16 cellular contexts compared by ENCODE assay signal in the genomic region with DNA sequence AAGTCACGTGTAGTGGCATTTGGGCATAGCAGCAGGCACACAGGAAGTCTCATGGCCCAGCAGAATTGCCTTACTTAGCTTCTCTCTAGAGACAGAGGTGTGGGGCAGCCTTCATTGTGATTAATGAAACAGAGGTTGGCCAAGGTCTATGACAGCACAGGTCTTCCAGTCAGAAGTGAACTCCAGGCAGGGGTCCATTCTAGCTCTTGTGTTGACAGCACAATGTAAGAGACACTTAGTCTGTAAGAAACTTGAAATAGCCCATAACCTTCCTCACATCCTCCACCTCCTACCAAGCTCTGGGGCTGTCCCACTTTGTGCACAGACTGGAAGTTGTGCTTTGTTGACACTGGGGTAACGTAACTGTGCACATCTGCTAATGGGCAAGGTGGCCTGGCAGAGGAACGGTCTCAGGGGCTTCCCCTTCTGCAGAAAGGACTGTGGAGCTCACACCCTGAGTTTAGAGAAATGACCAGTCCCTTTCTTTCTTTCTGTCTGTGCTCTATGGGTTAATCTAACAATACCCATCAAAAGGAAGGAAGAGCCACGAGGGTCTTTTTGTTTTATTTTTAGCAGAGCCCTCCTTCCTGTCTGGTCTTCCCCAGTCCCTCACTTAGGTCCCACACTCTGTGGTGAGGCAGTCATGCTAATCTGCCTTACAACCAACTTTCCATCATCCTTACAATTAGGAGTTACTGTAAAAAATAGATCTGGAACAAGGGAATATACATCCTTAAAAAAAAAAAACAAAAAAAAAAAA. TPM values are rescaled to one million over a fixed set of nuclear protein-coding genes. Genes with fewer than 3 reads are reported as not detected.
A peak's percentile ranks its signal among the peaks of the same experiment; 100 is the strongest.
DNase-seq lines count a peak whose midpoint lies in the region; ATAC-seq, FAIRE-seq and TF ChIP-seq lines count a peak whose summit lies in the region.
"Had no signal": no experiment of that assay in that cellular context is flagged by ENCODE, and none has a peak within 500 bp of the region (broad histone marks: within the 10 kb centered on the region; RNA-seq: fewer than 3 reads in every experiment).

No MANE protein-coding gene starts in this region.

- peak overlapping the region; percentile 9 for H3K4me3 Mint-ChIP-seq in activated naive CD4-positive, alpha-beta T cell treated with anti-CD3 and anti-CD28 coated beads for 36 hours

- TF ChIP-seq EP300 in GM12878 (IDR thresholded peaks at IDR 0.05; ENCODE audit: borderline replicate concordance in 1 of 2, control insufficient read depth in 1 of 2, low read depth in 2 of 2, low read length in 2 of 2) (no peak), ovary (IDR thresholded peaks at IDR 0.05) (no peak)

- H3K27ac ChIP-seq in GM12878 (ENCODE audit: control insufficient read depth, insufficient read depth) (no peak overlapping the region), ovary (no peak overlapping the region)
- H3K27ac ChIP-seq: hepatocyte, parathyroid adenoma, uterus had no signal

- no peak for TF ChIP-seq CTCF in GM12878 (IDR thresholded peaks at IDR 0.05 in 2 of 3, conservative IDR thresholded peaks at IDR 0.05 in 1 of 3; ENCODE audit: control insufficient read depth in 2 of 3, extremely low read depth in 1 of 3, insufficient read depth in 1 of 3, low read depth in 3 of 3, low read length in 3 of 3)
- no peak for TF ChIP-seq CTCF in ovary (IDR thresholded peaks at IDR 0.05)

- 1% methylated on average over 4 of the region's 4 CpGs for WGBS in GM12878 (ENCODE audit: insufficient coverage, insufficient replicate concordance, low lambda C conversion rate, missing lambda C conversion rate)
- 57 to 67% (median 59%) methylated on average over 4 of the region's 4 CpGs for WGBS in ovary, 3 donors

- no peak overlapping the region for H3K4me3 ChIP-seq in GM12878
- no peak overlapping the region for H3K4me3 ChIP-seq in ovary
- H3K4me3 ChIP-seq: hepatocyte, uterus had no signal

- DNase-seq in activated naive CD4-positive, alpha-beta T cell treated with anti-CD3 and anti-CD28 coated beads for 36 hours = peak; percentile 79
- DNase-seq in activated naive CD4-positive, alpha-beta T cell treated with Interleukin-2 at 50 U/mL for 16 hours = no peak
- no peak for DNase-seq in GM12878 (ENCODE audit: low read depth, low spot score)
- no peak for DNase-seq in HCEC 1CT
- no peak for DNase-seq in ovary
- DNase-seq in cardiac septum (ENCODE audit: low spot score) = no peak
- no peak for DNase-seq in NCI-H2081 treated with DMSO at 0.1 percent for 48 hours (lab: John Stamatoyannopoulos, UW)
- DNase-seq: DMS79, NCI-H1092, NCI-H510A treated with DMSO at 0.1 percent for 48 hours, uterus had no signal

- POLR2A ChIA-PET in GM12878 (lab: Charles Lee) = interaction anchor here (0.5 to 2.9 kb wide), 20 partner anchors 9 to 901 kb away, joined by 3 to 14 read pairs (median 4); partner anchors contain the start of genes RSPH3 and TAGAP

- no peaks in the 10 kb centered on the region for H3K9me3 Mint-ChIP-seq in activated naive CD4-positive, alpha-beta T cell treated with anti-CD3 and anti-CD28 coated beads for 36 hours

- no peak for TF ChIP-seq RAD21 in GM12878 (IDR thresholded peaks at IDR 0.05; ENCODE audit: insufficient read depth, low read depth, low read length)

- no peak for FAIRE-seq in GM12878 (lab: Jason Lieb, UNC)

- no TSS peak for BruUV-seq in GM12878 (replicated peaks; lab: Mats Ljungman, UMichigan)

- H3K79me2 ChIP-seq in GM12878 (ENCODE audit: control insufficient read depth, insufficient read depth, low read length) = no peaks in the 10 kb centered on the region
- H3K79me2 ChIP-seq: hepatocyte, parathyroid adenoma had no signal

- H3K27me3 ChIP-seq in GM12878 (replicated peaks in 1 of 2; ENCODE audit: control insufficient read depth in 2 of 2, insufficient read depth in 2 of 2, low read length in 1 of 2) = no peaks in the 10 kb centered on the region
- no peaks in the 10 kb centered on the region for H3K27me3 ChIP-seq in ovary
- H3K27me3 ChIP-seq: hepatocyte, uterus had no signal

- no peaks in the 10 kb centered on the region for H3K27me3 Mint-ChIP-seq in activated naive CD4-positive, alpha-beta T cell treated with anti-CD3 and anti-CD28 coated beads for 36 hours (ENCODE audit: low read depth)

- no peaks in the 10 kb centered on the region for H4K20me1 ChIP-seq in GM12878 (ENCODE audit: control insufficient read depth, insufficient read depth)

- H3K9ac ChIP-seq in GM12878 (ENCODE audit: control insufficient read depth, insufficient read depth, low read length) = no peak overlapping the region
- H3K9ac ChIP-seq: parathyroid adenoma had no signal

- H3K4me2 ChIP-seq in GM12878 (ENCODE audit: control insufficient read depth, insufficient read depth) = no peak overlapping the region
- H3K4me2 ChIP-seq: hepatocyte had no signal

- intact Hi-C loops in activated naive CD4-positive, alpha-beta T cell treated with anti-CD3 and anti-CD28 coated beads for 36 hours (cut with micrococcal nuclease) = loop anchor here (1.0 kb wide), 4 partner anchors 13 to 35 kb away; no protein-coding TSS in a partner anchor
- intact Hi-C loops in GM12878 (cut with micrococcal nuclease; ENCODE audit: unreplicated experiment) (no loop called here), ovary (cut with DNase I) (no loop called here), cardiac septum (cut with DNase I) (no loop called here)

- H3K27ac Mint-ChIP-seq in activated naive CD4-positive, alpha-beta T cell treated with anti-CD3 and anti-CD28 coated beads for 36 hours = peak overlapping the region; percentile 89

- no peaks in the 10 kb centered on the region; the same call in 2 of the 3 replicates for H3K9me3 ChIP-seq in GM12878 (replicated peaks; ENCODE audit: control insufficient read depth, insufficient read depth, low read length)
- no peaks in the 10 kb centered on the region for H3K9me3 ChIP-seq in ovary
- H3K9me3 ChIP-seq: uterus had no signal

- SMC1A ChIA-PET in GM12878 (lab: Charles Lee; ENCODE audit: uncharacterized antibody, unreplicated experiment) = interaction anchor here (0.8 to 7.9 kb wide), 16 partner anchors 8 to 71 kb away, joined by 3 to 86 read pairs (median 6); partner anchors contain the start of gene TAGAP

- no peak overlapping the region; the same call in 1 of the 2 replicates for H2AFZ ChIP-seq in GM12878 (ENCODE audit: control insufficient read depth, low read depth, low read length)
- H2AFZ ChIP-seq: hepatocyte, parathyroid adenoma had no signal

- peaks cover 4% of the 10 kb centered on the region; the same call in 1 of the 2 replicates for H3K4me1 ChIP-seq in GM12878 (ENCODE audit: control insufficient read depth, insufficient read depth, low read length)
- peaks cover 2% of the 10 kb centered on the region for H3K4me1 ChIP-seq in ovary (ENCODE audit: insufficient read depth)
- H3K4me1 ChIP-seq: parathyroid adenoma, uterus had no signal

- H3K36me3 Mint-ChIP-seq in activated naive CD4-positive, alpha-beta T cell treated with anti-CD3 and anti-CD28 coated beads for 36 hours (ENCODE audit: low read depth) = no peaks in the 10 kb centered on the region

- RAD21 ChIA-PET in GM12878 (lab: Charles Lee; ENCODE audit: unreplicated experiment) = interaction anchor here (0.8 to 4.9 kb wide), 14 partner anchors 9 to 71 kb away, joined by 3 to 35 read pairs (median 5); partner anchors contain the start of gene TAGAP

- in situ Hi-C loops in GM12878 (cut with MboI) = no loop called here

- H3K36me3 ChIP-seq in GM12878 (ENCODE audit: control insufficient read depth in 2 of 2, insufficient read depth in 2 of 2, low read length in 1 of 2) (no peaks in the 10 kb centered on the region; a peak in 1 of 4 replicates), ovary (no peaks in the 10 kb centered on the region)
- H3K36me3 ChIP-seq: uterus had no signal

- TF ChIP-seq POLR2A in GM12878 (IDR thresholded peaks at IDR 0.05; ENCODE audit: low read depth, low read length) (no peak), ovary (IDR thresholded peaks at IDR 0.05) (no peak)

- H3K4me1 Mint-ChIP-seq in activated naive CD4-positive, alpha-beta T cell treated with anti-CD3 and anti-CD28 coated beads for 36 hours (ENCODE audit: low read depth) = peaks cover 49% of the 10 kb centered on the region

- peak; percentile 51 for ATAC-seq in HG03064 (IDR thresholded peaks at IDR 0.05; ENCODE audit: low read depth, unreplicated experiment)
- ATAC-seq in GM12878 = peak; percentile 86

- CTCF ChIA-PET in activated naive CD4-positive, alpha-beta T cell treated with anti-CD3 and anti-CD28 coated beads for 36 hours (lab: Charles Lee) = interaction anchor here (1.0 to 4.1 kb wide), 6 partner anchors 9 to 38 kb away, joined by 3 to 22 read pairs (median 6); partner anchors contain the start of gene TAGAP
- CTCF ChIA-PET in GM12878 (lab: Yijun Ruan, JAX) = interaction anchor here (0.5 to 2.7 kb wide), 15 partner anchors 9 to 420 kb away, joined by 3 to 20 read pairs (median 5); partner anchors contain the start of gene TAGAP

TF ChIP-seq in GM12878, 131 proteins besides CTCF, POLR2A, EP300 and RAD21 (continues in another document):
- TF ChIP-seq, protein P1, sequence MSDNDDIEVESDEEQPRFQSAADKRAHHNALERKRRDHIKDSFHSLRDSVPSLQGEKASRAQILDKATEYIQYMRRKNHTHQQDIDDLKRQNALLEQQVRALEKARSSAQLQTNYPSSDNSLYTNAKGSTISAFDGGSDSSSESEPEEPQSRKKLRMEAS (IDR thresholded peaks at IDR 0.05; ENCODE audit: low read depth, low read length) = no peak
- TF ChIP-seq NFXL1 (IDR thresholded peaks at IDR 0.05; ENCODE audit: borderline replicate concordance) = no peak

RNA-seq across cellular contexts. Expression of gene TAGAP, which starts 35.6 kb away (rescaled TPM):
- 10 to 100 TPM; 79.6 to 82.6 TPM for total RNA-seq in activated naive CD4-positive, alpha-beta T cell treated with anti-CD3 and anti-CD28 coated beads for 36 hours
- 12.4 and 13.6 TPM in 2 replicates for total RNA-seq in GM12878 (2013; cell fraction: nucleolus; rRNA removed)
- 27.4 and 30.8 TPM in 2 replicates for total RNA-seq in GM12878 (2014; rRNA removed)
- 22.7 and 25.2 TPM in 2 replicates for total RNA-seq in GM12878 (2014; rRNA removed; fragmentation: Illumina TruSeq; extraction: Trizol)
- 27.2 and 28.8 TPM in 2 replicates for total RNA-seq in GM12878 (2021)
- polyA plus RNA-seq in GM12878 (2011; ENCODE audit: low read depth) = 1.7 TPM
- 12.8 and 15.1 TPM in 2 replicates for polyA plus RNA-seq in GM12878 (2011; rRNA removed)
- 12.5 and 13.0 TPM in 2 replicates for polyA plus RNA-seq in GM12878 (2011; cell fraction: cytosol; rRNA removed)
- 23.6 and 25.2 TPM in 2 replicates for polyA plus RNA-seq in GM12878 (2011; cell fraction: nucleus; rRNA removed)
- polyA plus RNA-seq in GM12878 (2012) = 1.5 and 3.0 TPM in 2 replicates
- 25.5 and 36.9 TPM in 2 replicates for polyA plus RNA-seq in GM12878 (2014; fragmentation: Illumina TruSeq; extraction: Trizol)
- polyA plus RNA-seq in GM12878 (2014; fragmentation: Nextera tagmentation; extraction: Ambion mirVana) = 1 to 10 TPM; 5.3 to 5.4 TPM
- 20.0 and 23.1 TPM in 2 replicates for polyA plus RNA-seq in GM12878 (2014; rRNA removed)
- polyA plus RNA-seq in GM12878 (2016; fragmentation: Nextera tagmentation; extraction: Ambion mirVana) = 10 to 100 TPM in 1 of 2 experiments, 1 to 10 TPM in 1; 9.5 to 11.2 TPM
- 32.5 and 38.9 TPM in 2 replicates for polyA minus RNA-seq in GM12878 (2011; rRNA and poly(A)+ RNA removed)
- polyA minus RNA-seq in GM12878 (2011; cell fraction: cytosol; rRNA and poly(A)+ RNA removed) = 11.0 and 12.5 TPM in 2 replicates
- 24.4 and 26.3 TPM in 2 replicates for polyA minus RNA-seq in GM12878 (2011; cell fraction: nucleus; rRNA and poly(A)+ RNA removed)
- 1 to 10 TPM in 5 of 7 donors, under 1 TPM in 2; 0.58 to 2.3 (median 1.4) TPM for total RNA-seq in ovary
- polyA plus RNA-seq in ovary = 1 to 10 TPM in 1 of 2 donors, under 1 TPM in 1; 0.65 to 5.1 TPM
- total RNA-seq in cardiac septum = 0.75 TPM
- total RNA-seq: RPMI7951 had no signal
- polyA plus RNA-seq: AG04450 had no signal
